23 cellular contexts compared by ENCODE assay signal in the genomic region with DNA sequence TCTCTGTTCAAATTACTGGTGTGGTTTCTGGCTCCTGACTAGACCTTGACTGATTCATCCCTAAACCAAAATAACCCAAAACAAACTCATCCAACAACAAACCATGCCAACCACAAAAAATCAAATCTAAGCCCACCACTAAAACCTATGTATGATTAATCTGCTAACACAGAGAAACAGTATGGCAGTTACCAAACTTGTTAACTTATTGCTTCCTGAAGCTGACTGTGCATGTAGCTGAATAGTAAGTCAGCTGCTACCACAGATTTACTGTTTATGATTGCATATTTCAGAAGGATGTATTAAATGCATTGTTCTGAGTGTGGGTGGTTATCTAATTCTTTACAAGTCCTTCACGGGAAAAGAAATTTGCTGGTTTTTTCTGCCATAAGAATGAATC.
DNase-seq lines count a peak whose midpoint lies in the region; ATAC-seq, FAIRE-seq and TF ChIP-seq lines count a peak whose summit lies in the region.
"Had no signal": no experiment of that assay in that cellular context is flagged by ENCODE, and none has a peak within 500 bp of the region (broad histone marks: within the 10 kb centered on the region; RNA-seq: fewer than 3 reads in every experiment).

No MANE protein-coding gene starts in this region.

- H3K27me3 Mint-ChIP-seq in activated naive CD4-positive, alpha-beta T cell treated with anti-CD3 and anti-CD28 coated beads for 36 hours (ENCODE audit: low read depth), result no peaks in the 10 kb centered on the region
- H3K27me3 Mint-ChIP-seq: activated naive CD8-positive, alpha-beta T cell treated with anti-CD3 and anti-CD28 coated beads, Interleukin-2, amount 50 U/mL, for 24 hours had no signal

- H3K4me1 ChIP-seq in Panc1 (ENCODE audit: control insufficient read depth, insufficient read depth, low read length), result 0 out of 2 replicates have a peak, but pooled peaks cover 3% of the 10 kb centered on the region
- H3K4me1 ChIP-seq: left lung, right atrium auricular region, tibial artery had no signal

- BruUV-seq in Panc1 (replicated peaks; lab: Mats Ljungman, UMichigan), result TSS peak; percentile 23

- peak; percentile 33 for FAIRE-seq in GM12892 (lab: Jason Lieb, UNC)
- FAIRE-seq: bronchial epithelial cell, D721Med, TTC549 had no signal

- ATAC-seq in Panc1, result no peak
- ATAC-seq in HG02938 (IDR thresholded peaks at IDR 0.05; ENCODE audit: unreplicated experiment), result no peak
- ATAC-seq in HG02610 (IDR thresholded peaks at IDR 0.05; ENCODE audit: unreplicated experiment), result no peak
- ATAC-seq: activated naive CD8-positive, alpha-beta T cell treated with anti-CD3 and anti-CD28 coated beads, Interleukin-2, amount 50 U/mL, for 24 hours; esophagus mucosa; left lung had no signal

- no peak overlapping the region for H3K27ac Mint-ChIP-seq in activated naive CD4-positive, alpha-beta T cell treated with anti-CD3 and anti-CD28 coated beads for 36 hours
- H3K27ac Mint-ChIP-seq: activated naive CD8-positive, alpha-beta T cell treated with anti-CD3 and anti-CD28 coated beads, Interleukin-2, amount 50 U/mL, for 24 hours had no signal

- CTCF ChIA-PET in Panc1 (lab: Charles Lee), result no interaction called here
- CTCF ChIA-PET in activated naive CD4-positive, alpha-beta T cell treated with anti-CD3 and anti-CD28 coated beads for 36 hours (lab: Charles Lee), result interaction anchor here (0.6 kb wide), 1 partner anchor 429 kb away, joined by 3 read pairs; no protein-coding TSS in a partner anchor

- no peak overlapping the region for H3K4me3 Mint-ChIP-seq in activated naive CD4-positive, alpha-beta T cell treated with anti-CD3 and anti-CD28 coated beads for 36 hours
- H3K4me3 Mint-ChIP-seq: activated naive CD8-positive, alpha-beta T cell treated with anti-CD3 and anti-CD28 coated beads, Interleukin-2, amount 50 U/mL, for 24 hours had no signal

- POLR2A ChIA-PET in Panc1 (lab: Charles Lee), result no interaction called here

- H3K36me3 Mint-ChIP-seq in activated naive CD4-positive, alpha-beta T cell treated with anti-CD3 and anti-CD28 coated beads for 36 hours (ENCODE audit: low read depth), result peaks cover 13% of the 10 kb centered on the region

- H3K27ac ChIP-seq in Panc1 (ENCODE audit: low read length), result peak overlapping the region; percentile 70; the same call in 1 of the 2 replicates
- H3K27ac ChIP-seq: left lung, right atrium auricular region, tibial artery had no signal

- H3K9me3 ChIP-seq in Panc1 (ENCODE audit: control insufficient read depth, insufficient read depth, low read depth, low read length), result peaks cover 9% of the 10 kb centered on the region; the same call in 1 of the 2 replicates
- H3K9me3 ChIP-seq: HAP-1, left lung, right atrium auricular region had no signal

- no peaks in the 10 kb centered on the region for H3K36me3 ChIP-seq in Panc1 (ENCODE audit: control insufficient read depth, insufficient read depth, low read length)
- H3K36me3 ChIP-seq: HAP-1 had no signal

- intact Hi-C loops in Panc1 (cut with micrococcal nuclease; ENCODE audit: unreplicated experiment), result no loop called here
- intact Hi-C loops in activated naive CD4-positive, alpha-beta T cell treated with anti-CD3 and anti-CD28 coated beads for 36 hours (cut with micrococcal nuclease), result no loop called here

- in situ Hi-C loops in Panc1 (cut with HindIII; ENCODE audit: low pct_unique_long_range_greater_than_20kb, low sequenced_read_pairs), result no loop called here

- no peak for TF ChIP-seq POLR2A in GM12892 (IDR thresholded peaks at IDR 0.05; ENCODE audit: low read depth, low read length)

- no peaks in the 10 kb centered on the region for H3K27me3 ChIP-seq in Panc1 (ENCODE audit: control insufficient read depth, insufficient read depth, low read length)
- H3K27me3 ChIP-seq: left lung, right atrium auricular region, tibial artery had no signal

- TF ChIP-seq CTCF in Panc1 (IDR thresholded peaks at IDR 0.05), result no peak
- no peak for TF ChIP-seq CTCF in foreskin fibroblast (IDR thresholded peaks at IDR 0.05; ENCODE audit: low read depth, low read length)

- H3K9me3 Mint-ChIP-seq in activated naive CD4-positive, alpha-beta T cell treated with anti-CD3 and anti-CD28 coated beads for 36 hours, result no peaks in the 10 kb centered on the region
- H3K9me3 Mint-ChIP-seq: activated naive CD8-positive, alpha-beta T cell treated with anti-CD3 and anti-CD28 coated beads, Interleukin-2, amount 50 U/mL, for 24 hours had no signal

- DNase-seq in GM12892 (ENCODE audit: insufficient read length), result no peak
- DNase-seq in Panc1 (ENCODE audit: low read depth, low spot score), result no peak
- DNase-seq in foreskin fibroblast, result peak; percentile 18 to 26
- no peak for DNase-seq in NCI-H2081 (lab: John Stamatoyannopoulos, UW)
- no peak for DNase-seq in activated naive CD4-positive, alpha-beta T cell treated with anti-CD3 and anti-CD28 coated beads for 36 hours
- DNase-seq: activated CD4-positive, alpha-beta T cell treated with anti-CD3 and anti-CD28 coated beads for 48 hours; activated CD8-positive, alpha-beta memory T cell treated with anti-CD3 and anti-CD28 coated beads, Interleukin-2, amount 50 U/mL, for 4 hours; activated naive CD8-positive, alpha-beta T cell treated with anti-CD3 and anti-CD28 coated beads, Interleukin-2, amount 50 U/mL, for 24 hours; C1 segment of cervical spinal cord; GF-D8; left lung; NCI-H187 treated with DMSO at 0.1 percent for 48 hours; nucleus accumbens; stimulated activated naive CD4-positive, alpha-beta T cell; tibial artery had no signal

- no peaks in the 10 kb centered on the region for H3K4me1 Mint-ChIP-seq in activated naive CD4-positive, alpha-beta T cell treated with anti-CD3 and anti-CD28 coated beads for 36 hours (ENCODE audit: low read depth)

- H3K4me3 ChIP-seq in Panc1 (ENCODE audit: low read depth in 2 of 2, low read length in 2 of 2) (no peak overlapping the region), foreskin fibroblast (ENCODE audit: low read depth in 1 of 2, low read length in 2 of 2) (no peak overlapping the region)
- H3K4me3 ChIP-seq: HAP-1, left lung, right atrium auricular region, tibial artery had no signal

Comparison
In these comparisons a context has a peak if more than half of its experiments do, and no peak if none do; other contexts are left out.
1. DNase-seq: peak in foreskin fibroblast (2 of 2); none in GM12892 (single experiment), Panc1 (single experiment), NCI-H2081 (0 of 2) and activated naive CD4-positive, alpha-beta T cell treated with anti-CD3 and anti-CD28 coated beads for 36 hours (single experiment).